8 cellular contexts compared by ENCODE assay signal in genomic region chr7:151058766-151059361, GRCh38. TPM values are rescaled to one million over a fixed set of nuclear protein-coding genes. Genes with fewer than 3 reads are reported as not detected.
A peak's percentile ranks its signal among the peaks of the same experiment; 100 is the strongest.
DNase-seq lines count a peak whose midpoint lies in the region; ATAC-seq and TF ChIP-seq lines count a peak whose summit lies in the region.

No MANE protein-coding gene starts in this region.

- intact Hi-C loops in activated naive CD4-positive, alpha-beta T cell treated with anti-CD3 and anti-CD28 coated beads for 36 hours (cut with micrococcal nuclease) = loop anchor here (1.0 kb wide), 8 partner anchors 20 to 291 kb away; partner anchors contain the start of genes ABCB8, ABCF2, CHPF2 and FASTK

- H3K27ac ChIP-seq in endodermal cell (ENCODE audit: low read depth, low read length) = peak overlapping the region; percentile 90

- peaks cover 35% of the 10 kb centered on the region for H3K4me1 Mint-ChIP-seq in activated naive CD4-positive, alpha-beta T cell treated with anti-CD3 and anti-CD28 coated beads for 36 hours (ENCODE audit: low read depth)
- H3K4me1 Mint-ChIP-seq in endodermal cell (peaks cover 40% of the 10 kb centered on the region), nephron progenitor cell (peaks cover 55% of the 10 kb centered on the region)

- TF ChIP-seq CTCF in endodermal cell (conservative IDR thresholded peaks at IDR 0.05) (no peak), nephron progenitor cell (IDR thresholded peaks at IDR 0.05) (no peak)

- H3K27ac Mint-ChIP-seq in activated naive CD4-positive, alpha-beta T cell treated with anti-CD3 and anti-CD28 coated beads for 36 hours = peak overlapping the region; percentile 89
- H3K27ac Mint-ChIP-seq in endodermal cell (peak overlapping the region; percentile 95), nephron progenitor cell (peak overlapping the region; percentile 77)

- no peak for DNase-seq in activated naive CD4-positive, alpha-beta T cell treated with anti-CD3 and anti-CD28 coated beads for 36 hours
- DNase-seq in activated naive CD4-positive, alpha-beta T cell (lab: John Stamatoyannopoulos, UW) = no peak
- DNase-seq in SK-MEL-5 (ENCODE audit: low read depth, low spot score) (peak; percentile 30), endodermal cell (no peak), nephron progenitor cell (no peak), SK-N-DZ (ENCODE audit: low spot score) (no peak), NOMO-1 (lab: John Stamatoyannopoulos, UW; ENCODE audit: unreplicated experiment in 2 of 2) (no peak)

- no peaks in the 10 kb centered on the region for H3K36me3 ChIP-seq in endodermal cell (ENCODE audit: control insufficient read depth, insufficient read depth, low read length)

- H3K4me1 ChIP-seq in endodermal cell (ENCODE audit: control insufficient read depth, insufficient read depth, low read length) = peaks cover 18% of the 10 kb centered on the region

- in situ Hi-C loops in SK-MEL-5 (cut with HindIII; ENCODE audit: low pct_unique_long_range_greater_than_20kb, low sequenced_read_pairs) = no loop called here

- no peaks in the 10 kb centered on the region for H3K27me3 Mint-ChIP-seq in activated naive CD4-positive, alpha-beta T cell treated with anti-CD3 and anti-CD28 coated beads for 36 hours (ENCODE audit: low read depth)
- H3K27me3 Mint-ChIP-seq in endodermal cell (ENCODE audit: insufficient read depth) (peaks cover 16% of the 10 kb centered on the region), nephron progenitor cell (ENCODE audit: low read depth, poor library complexity) (peaks cover 32% of the 10 kb centered on the region)

- 23 to 34% methylated on average over 13 to 18 of the region's 18 CpGs for WGBS in endodermal cell (ENCODE audit: insufficient coverage in 1 of 2, insufficient read length in 1 of 2), 2 experiments

- H3K27me3 ChIP-seq in endodermal cell (ENCODE audit: control insufficient read depth, insufficient read depth, low read length, poor library complexity, severe bottlenecking) = peaks cover 12% of the 10 kb centered on the region

- no peaks in the 10 kb centered on the region for H3K9me3 Mint-ChIP-seq in activated naive CD4-positive, alpha-beta T cell treated with anti-CD3 and anti-CD28 coated beads for 36 hours
- H3K9me3 Mint-ChIP-seq in endodermal cell (no peaks in the 10 kb centered on the region), nephron progenitor cell (no peaks in the 10 kb centered on the region)

- H3K9me3 ChIP-seq in endodermal cell (ENCODE audit: control insufficient read depth, low read length) = no peaks in the 10 kb centered on the region

- peak overlapping the region; percentile 54 for H3K9ac ChIP-seq in endodermal cell (ENCODE audit: extremely low read depth, low read length, poor library complexity, severe bottlenecking)

- no peak for ATAC-seq in GM18520 (IDR thresholded peaks at IDR 0.05; ENCODE audit: unreplicated experiment)

- CTCF ChIA-PET in activated naive CD4-positive, alpha-beta T cell treated with anti-CD3 and anti-CD28 coated beads for 36 hours (lab: Charles Lee) = interaction anchor here (0.6 to 1.2 kb wide), 4 partner anchors 28 to 74 kb away, joined by 3 to 5 read pairs (median 4); no protein-coding TSS in a partner anchor

- peak overlapping the region; percentile 85 for H3K4me3 Mint-ChIP-seq in activated naive CD4-positive, alpha-beta T cell treated with anti-CD3 and anti-CD28 coated beads for 36 hours
- peak overlapping the region; percentile 84 for H3K4me3 Mint-ChIP-seq in endodermal cell
- H3K4me3 Mint-ChIP-seq in nephron progenitor cell = peak overlapping the region; percentile 92

- H3K36me3 Mint-ChIP-seq in activated naive CD4-positive, alpha-beta T cell treated with anti-CD3 and anti-CD28 coated beads for 36 hours (ENCODE audit: low read depth) = no peaks in the 10 kb centered on the region
- H3K36me3 Mint-ChIP-seq in endodermal cell (ENCODE audit: low read depth) (peaks cover 10% of the 10 kb centered on the region), nephron progenitor cell (ENCODE audit: low read depth) (no peaks in the 10 kb centered on the region)

- peak overlapping the region; percentile 94 for H3K4me3 ChIP-seq in endodermal cell (ENCODE audit: low read length)

RNA-seq across cellular contexts. Expression of gene SLC4A2, which starts 0.5 kb away (rescaled TPM):
- 10 to 100 TPM; 25.6 to 29.7 TPM for total RNA-seq in activated naive CD4-positive, alpha-beta T cell treated with anti-CD3 and anti-CD28 coated beads for 36 hours
- total RNA-seq in SK-MEL-5 (2014; rRNA removed; shearing (Covaris generic)) = 286 and 311 TPM in 2 replicates
- 445 and 568 TPM in 2 replicates for polyA plus RNA-seq in SK-MEL-5 (2015; cell fraction: cytosol; rRNA removed)
- polyA plus RNA-seq in SK-MEL-5 (2015; cell fraction: nucleus; rRNA removed) = 1,161 and 1,423 TPM in 2 replicates
- total RNA-seq in endodermal cell = 100 to 1,000 TPM; 265 to 284 TPM
- 88.2 TPM for polyA plus RNA-seq in endodermal cell (2013, experiment 1 of 2)
- 83.1 TPM for polyA plus RNA-seq in endodermal cell (2013, experiment 2 of 2)
- polyA plus RNA-seq in SK-N-DZ (2014; cell fraction: cytosol; rRNA removed) = 69.8 and 71.2 TPM in 2 replicates
- 202 and 231 TPM in 2 replicates for polyA plus RNA-seq in SK-N-DZ (2014; cell fraction: nucleus; rRNA removed)

RNA-seq across cellular contexts. Expression of gene CDK5, which starts 1.2 kb away (rescaled TPM):
- 10 to 100 TPM in 1 of 2 experiments, 1 to 10 TPM in 1; 10.0 to 10.1 TPM for total RNA-seq in activated naive CD4-positive, alpha-beta T cell treated with anti-CD3 and anti-CD28 coated beads for 36 hours
- total RNA-seq in SK-MEL-5 (2014; rRNA removed; shearing (Covaris generic)) = 80.8 TPM in 2 replicates
- polyA plus RNA-seq in SK-MEL-5 (2015; cell fraction: cytosol; rRNA removed) = 61.8 and 66.3 TPM in 2 replicates
- 23.7 and 28.3 TPM in 2 replicates for polyA plus RNA-seq in SK-MEL-5 (2015; cell fraction: nucleus; rRNA removed)
- 10 to 100 TPM; 22.2 to 25.2 TPM for total RNA-seq in endodermal cell
- 22.0 TPM for polyA plus RNA-seq in endodermal cell (2013, experiment 1 of 2)
- polyA plus RNA-seq in endodermal cell (2013, experiment 2 of 2) = 18.7 TPM
- polyA plus RNA-seq in SK-N-DZ (2014; cell fraction: cytosol; rRNA removed) = 49.6 and 52.8 TPM in 2 replicates
- 29.4 and 30.2 TPM in 2 replicates for polyA plus RNA-seq in SK-N-DZ (2014; cell fraction: nucleus; rRNA removed)

RNA-seq across cellular contexts. Expression of gene ASIC3, which starts 10.5 kb away (rescaled TPM):
- 1 to 10 TPM; 6.8 to 7.9 TPM for total RNA-seq in activated naive CD4-positive, alpha-beta T cell treated with anti-CD3 and anti-CD28 coated beads for 36 hours
- 0.42 and 0.93 TPM in 2 replicates for total RNA-seq in SK-MEL-5 (2014; rRNA removed; shearing (Covaris generic))
- polyA plus RNA-seq in SK-MEL-5 (2015; cell fraction: cytosol; rRNA removed) = 0.33 and 2.8 TPM in 2 replicates
- 30.6 and 48.7 TPM in 2 replicates for polyA plus RNA-seq in SK-MEL-5 (2015; cell fraction: nucleus; rRNA removed)
- total RNA-seq in endodermal cell = 1 to 10 TPM; 2.5 to 3.0 TPM
- 5.1 TPM for polyA plus RNA-seq in endodermal cell (2013, experiment 1 of 2)
- polyA plus RNA-seq in endodermal cell (2013, experiment 2 of 2) = 4.0 TPM
- 0.51 and 0.56 TPM in 2 replicates for polyA plus RNA-seq in SK-N-DZ (2014; cell fraction: cytosol; rRNA removed)
- 3.7 and 9.3 TPM in 2 replicates for polyA plus RNA-seq in SK-N-DZ (2014; cell fraction: nucleus; rRNA removed)

RNA-seq across cellular contexts. Expression of gene FASTK, which starts 21.7 kb away (rescaled TPM):
- total RNA-seq in activated naive CD4-positive, alpha-beta T cell treated with anti-CD3 and anti-CD28 coated beads for 36 hours = 10 to 100 TPM; 43.6 to 45.7 TPM
- total RNA-seq in SK-MEL-5 (2014; rRNA removed; shearing (Covaris generic)) = 113 and 130 TPM in 2 replicates
- polyA plus RNA-seq in SK-MEL-5 (2015; cell fraction: cytosol; rRNA removed) = 143 and 146 TPM in 2 replicates
- polyA plus RNA-seq in SK-MEL-5 (2015; cell fraction: nucleus; rRNA removed) = 1,663 and 1,755 TPM in 2 replicates
- 10 to 100 TPM; 64.0 to 71.0 TPM for total RNA-seq in endodermal cell
- 62.8 TPM for polyA plus RNA-seq in endodermal cell (2013, experiment 1 of 2)
- 53.4 TPM for polyA plus RNA-seq in endodermal cell (2013, experiment 2 of 2)
- polyA plus RNA-seq in SK-N-DZ (2014; cell fraction: cytosol; rRNA removed) = 55.5 and 82.6 TPM in 2 replicates
- polyA plus RNA-seq in SK-N-DZ (2014; cell fraction: nucleus; rRNA removed) = 652 and 657 TPM in 2 replicates

RNA-seq across cellular contexts. Expression of gene TMUB1, which starts 24.4 kb away (rescaled TPM):
- total RNA-seq in activated naive CD4-positive, alpha-beta T cell treated with anti-CD3 and anti-CD28 coated beads for 36 hours = 10 to 100 TPM; 30.2 to 35.0 TPM
- 38.5 and 38.9 TPM in 2 replicates for total RNA-seq in SK-MEL-5 (2014; rRNA removed; shearing (Covaris generic))
- polyA plus RNA-seq in SK-MEL-5 (2015; cell fraction: cytosol; rRNA removed) = 124 and 133 TPM in 2 replicates
- polyA plus RNA-seq in SK-MEL-5 (2015; cell fraction: nucleus; rRNA removed) = 113 and 123 TPM in 2 replicates
- 10 to 100 TPM; 48.1 to 52.6 TPM for total RNA-seq in endodermal cell
- 42.7 TPM for polyA plus RNA-seq in endodermal cell (2013, experiment 1 of 2)
- polyA plus RNA-seq in endodermal cell (2013, experiment 2 of 2) = 41.2 TPM
- 52.2 and 58.3 TPM in 2 replicates for polyA plus RNA-seq in SK-N-DZ (2014; cell fraction: cytosol; rRNA removed)
- 59.4 and 92.4 TPM in 2 replicates for polyA plus RNA-seq in SK-N-DZ (2014; cell fraction: nucleus; rRNA removed)
